Comparison of ENCODE assay signal across 8 cellular contexts in the genomic region with DNA sequence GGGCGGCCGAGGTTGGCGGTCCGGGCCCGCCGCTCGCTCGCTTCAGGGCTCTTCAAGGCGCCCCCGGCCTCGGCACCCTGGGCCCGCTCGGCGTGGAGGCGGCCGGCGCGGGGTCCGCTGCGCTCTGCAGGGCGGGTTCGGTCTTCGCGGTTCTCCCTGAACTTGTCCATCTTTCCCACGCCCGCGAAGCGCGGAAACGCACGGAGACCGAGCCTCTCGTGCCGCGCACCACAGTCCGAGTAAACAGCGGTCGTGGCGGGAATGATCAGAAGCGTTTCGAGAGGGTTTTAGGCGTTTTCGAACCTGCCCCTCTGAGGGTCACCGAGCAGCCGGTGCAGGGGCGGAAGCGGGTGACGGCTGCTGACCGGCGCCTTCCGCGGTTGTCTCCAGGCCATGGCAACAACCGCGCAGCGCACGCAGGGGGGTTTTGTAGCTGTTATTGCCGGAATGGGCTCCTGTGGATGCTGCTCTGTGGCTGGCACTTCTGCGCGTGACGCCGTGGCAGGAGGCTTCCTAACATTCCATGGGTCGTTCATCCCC. TPM values are rescaled to one million over a fixed set of nuclear protein-coding genes. Genes with fewer than 3 reads are reported as not detected.
DNase-seq lines count a peak whose midpoint lies in the region; ATAC-seq and TF ChIP-seq lines count a peak whose summit lies in the region.

No MANE protein-coding gene starts in this region.

- peak overlapping the region in 1 of 2 experiments; percentile 26 for H3K14ac ChIP-seq in mesenchymal stem cell (ENCODE audit: low read length in 2 of 2)

- H3K18ac ChIP-seq in mesenchymal stem cell (ENCODE audit: low read depth in 1 of 2, low read length in 2 of 2), result peak overlapping the region; percentile 55 to 70

- intact Hi-C loops in Caco-2 (cut with micrococcal nuclease; ENCODE audit: unreplicated experiment), result loop anchor here (1.0 to 2.0 kb wide), 4 partner anchors 9 to 64 kb away; a partner anchor contains a TSS
- intact Hi-C loops in uterus (cut with DNase I; ENCODE audit: low total_unique reads), result no loop called here

- no peak for TF ChIP-seq CTCF in Caco-2 (IDR thresholded peaks at IDR 0.05; ENCODE audit: insufficient read depth in 1 of 2, low read depth in 1 of 2, low read length in 1 of 2, severe bottlenecking in 1 of 2, unreplicated experiment in 1 of 2)
- no peak for TF ChIP-seq CTCF in uterus (IDR thresholded peaks at IDR 0.05)

- no peaks in the 10 kb centered on the region for H3K27me3 ChIP-seq in Caco-2 (replicated peaks; ENCODE audit: control insufficient read depth, insufficient read depth, low read length)
- no peaks in the 10 kb centered on the region for H3K27me3 ChIP-seq in mesenchymal stem cell (ENCODE audit: control insufficient read depth in 1 of 2, insufficient read depth in 1 of 2, low read length in 2 of 2)
- H3K27me3 ChIP-seq in uterus, result no peaks in the 10 kb centered on the region

- peak overlapping the region; percentile 30 for H2AFZ ChIP-seq in mesenchymal stem cell (ENCODE audit: low read depth, low read length)

- WGBS in mesenchymal stem cell, result 0% methylated on average over 58 of the region's 62 CpGs

- H2BK5ac ChIP-seq in mesenchymal stem cell (ENCODE audit: low read depth, low read length, poor library complexity, severe bottlenecking), result no peak overlapping the region

- peak overlapping the region; percentile 57 for H4K8ac ChIP-seq in mesenchymal stem cell (ENCODE audit: low read length)

- peak overlapping the region in 1 of 2 experiments; percentile 43 for H2BK12ac ChIP-seq in mesenchymal stem cell (ENCODE audit: low read length in 2 of 2)

- H3K4me1 Mint-ChIP-seq in Caco-2 (ENCODE audit: low read depth, unreplicated experiment), result peaks cover 22% of the 10 kb centered on the region

- peak overlapping the region in 1 of 2 experiments; percentile 6 for H3K23ac ChIP-seq in mesenchymal stem cell (ENCODE audit: low read length in 2 of 2)

- H3K27ac ChIP-seq in mesenchymal stem cell (ENCODE audit: low read length, poor library complexity, severe bottlenecking), result no peak overlapping the region
- H3K27ac ChIP-seq in uterus, result peak overlapping the region; percentile 100

- H3K4me1 ChIP-seq in Caco-2, result peaks cover 22% of the 10 kb centered on the region
- peaks cover 12% of the 10 kb centered on the region for H3K4me1 ChIP-seq in mesenchymal stem cell (ENCODE audit: control insufficient read depth, insufficient read depth, low read depth, low read length)
- peaks cover 0 to 3% of the 10 kb centered on the region in 2 donors for H3K4me1 ChIP-seq in uterus

- H3K4me2 ChIP-seq in mesenchymal stem cell (ENCODE audit: low read length, poor library complexity, severe bottlenecking), result peak overlapping the region; percentile 77

- ATAC-seq in GM21528 (IDR thresholded peaks at IDR 0.05; ENCODE audit: low FRiP score, unreplicated experiment) (peak; percentile 15), GM21447 (IDR thresholded peaks at IDR 0.05; ENCODE audit: unreplicated experiment) (no peak)

- H3K27me3 Mint-ChIP-seq in Caco-2 (ENCODE audit: insufficient read depth, unreplicated experiment), result no peaks in the 10 kb centered on the region

- H3K9me3 ChIP-seq in Caco-2, result no peaks in the 10 kb centered on the region
- no peaks in the 10 kb centered on the region for H3K9me3 ChIP-seq in mesenchymal stem cell (ENCODE audit: control insufficient read depth, low read length)
- H3K9me3 ChIP-seq in uterus, result no peaks in the 10 kb centered on the region

- CTCF ChIA-PET in Caco-2 (lab: Charles Lee), result no interaction called here

- H3K9ac ChIP-seq in mesenchymal stem cell (ENCODE audit: low read length), result peak overlapping the region; percentile 96

- TF ChIP-seq POLR2A in uterus (IDR thresholded peaks at IDR 0.05), result no peak

- H3K36me3 Mint-ChIP-seq in Caco-2 (ENCODE audit: insufficient read depth, unreplicated experiment), result peaks cover 43% of the 10 kb centered on the region

- H3K36me3 ChIP-seq in Caco-2 (ENCODE audit: control insufficient read depth, insufficient read depth, low read length) (0 out of 2 replicates have a peak, but pooled peaks cover 2% of the 10 kb centered on the region), mesenchymal stem cell (ENCODE audit: control insufficient read depth in 1 of 2, insufficient read depth in 2 of 2, low read depth in 1 of 2, low read length in 2 of 2) (peaks cover 35 to 37% of the 10 kb centered on the region in 2 experiments), uterus (no peaks in the 10 kb centered on the region)

- no peak overlapping the region for H2AK5ac ChIP-seq in mesenchymal stem cell (ENCODE audit: low read length, severe bottlenecking)

- BruUV-seq in Caco-2 (replicated peaks; lab: Mats Ljungman, UMichigan), result no TSS peak

- peak overlapping the region; percentile 87 for H3K4me3 Mint-ChIP-seq in Caco-2 (ENCODE audit: unreplicated experiment)

- DNase-seq in Caco-2 (peak in 1 of 2 experiments; percentile 38), RPMI7951 (ENCODE audit: low read depth) (peak; percentile 41), dermis microvascular lymphatic vessel endothelial cell (ENCODE audit: low read depth in 2 of 2) (peak; percentile 89 to 94), mesenchymal stem cell (peak; percentile 65), uterus (no peak), amniotic stem cell (lab: John Stamatoyannopoulos, UW) (no peak)

- peak overlapping the region; percentile 64 for H2BK120ac ChIP-seq in mesenchymal stem cell (ENCODE audit: low read depth, low read length)

- peak overlapping the region; percentile 76 for H3K4me3 ChIP-seq in Caco-2 (ENCODE audit: low read depth, low read length)
- peak overlapping the region; percentile 78 to 95 for H3K4me3 ChIP-seq in mesenchymal stem cell (ENCODE audit: insufficient read depth in 1 of 2, low read depth in 1 of 2, low read length in 2 of 2)
- peak overlapping the region; percentile 72 to 83 for H3K4me3 ChIP-seq in uterus

- peaks cover 7% of the 10 kb centered on the region for H3K9me3 Mint-ChIP-seq in Caco-2 (ENCODE audit: unreplicated experiment)

- no peak overlapping the region for H4K91ac ChIP-seq in mesenchymal stem cell (ENCODE audit: low read length)

- POLR2A ChIA-PET in Caco-2 (lab: Charles Lee), result no interaction called here

- H3K27ac Mint-ChIP-seq in Caco-2 (ENCODE audit: unreplicated experiment), result peak overlapping the region; percentile 80

- peak overlapping the region in 1 of 2 experiments; percentile 24 for H3K4ac ChIP-seq in mesenchymal stem cell (ENCODE audit: low read depth in 1 of 2, low read length in 2 of 2)

- H3K79me1 ChIP-seq in mesenchymal stem cell (replicated peaks; ENCODE audit: low read length, poor library complexity, severe bottlenecking), result peaks cover 17% of the 10 kb centered on the region

- H2BK15ac ChIP-seq in mesenchymal stem cell (ENCODE audit: low read depth, poor library complexity, severe bottlenecking), result peak overlapping the region; percentile 73

RNA-seq across cellular contexts. Expression of a gene that starts 0.4 kb away (rescaled TPM):
- total RNA-seq in Caco-2 (2022) (62.1 and 66.1 TPM in 2 replicates), dermis microvascular lymphatic vessel endothelial cell (56.0 and 123 TPM in 2 replicates), uterus (10 to 100 TPM; 15.3 to 55.5 (median 33.3) TPM)
- total RNA-seq in RPMI7951 (2014; rRNA removed; shearing (Covaris generic)), result 52.4 and 69.7 TPM in 2 replicates
- polyA plus RNA-seq in mesenchymal stem cell (2013, experiment 1 of 2), result 45.9 TPM
- polyA plus RNA-seq in mesenchymal stem cell (2013, experiment 2 of 2), result 44.2 TPM

RNA-seq across cellular contexts. Expression of a gene that starts 8.4 kb away (rescaled TPM):
- total RNA-seq in Caco-2 (2022) (99.6 and 99.9 TPM in 2 replicates), dermis microvascular lymphatic vessel endothelial cell (30.6 and 58.8 TPM in 2 replicates), uterus (10 to 100 TPM; 12.0 to 93.7 (median 32.5) TPM)
- 25.7 and 25.8 TPM in 2 replicates for total RNA-seq in RPMI7951 (2014; rRNA removed; shearing (Covaris generic))
- 40.1 TPM for polyA plus RNA-seq in mesenchymal stem cell (2013, experiment 1 of 2)
- 39.0 TPM for polyA plus RNA-seq in mesenchymal stem cell (2013, experiment 2 of 2)

RNA-seq across cellular contexts. Expression of a gene that starts 40.6 kb away (rescaled TPM):
- total RNA-seq in Caco-2 (2022) (47.2 and 51.2 TPM in 2 replicates), dermis microvascular lymphatic vessel endothelial cell (24.1 and 25.9 TPM in 2 replicates), uterus (10 to 100 TPM; 15.0 to 44.4 (median 24.8) TPM)
- total RNA-seq in RPMI7951 (2014; rRNA removed; shearing (Covaris generic)), result 29.2 and 31.0 TPM in 2 replicates
- polyA plus RNA-seq in mesenchymal stem cell (2013, experiment 1 of 2), result 15.4 TPM
- polyA plus RNA-seq in mesenchymal stem cell (2013, experiment 2 of 2), result 16.0 TPM

RNA-seq across cellular contexts. Expression of a gene that starts 40.8 kb away (rescaled TPM):
- total RNA-seq in Caco-2 (2022) (29.5 and 34.2 TPM in 2 replicates), dermis microvascular lymphatic vessel endothelial cell (6.8 and 15.7 TPM in 2 replicates), uterus (10 to 100 TPM; 15.9 to 53.7 (median 39.8) TPM)
- total RNA-seq in RPMI7951 (2014; rRNA removed; shearing (Covaris generic)), result 2.4 and 3.0 TPM in 2 replicates
- 6.2 TPM for polyA plus RNA-seq in mesenchymal stem cell (2013, experiment 1 of 2)
- 5.8 TPM for polyA plus RNA-seq in mesenchymal stem cell (2013, experiment 2 of 2)

Comparison
In these comparisons a context has a peak if more than half of its experiments do, and no peak if none do; other contexts are left out.
1. DNase-seq: peak in RPMI7951 (single experiment), dermis microvascular lymphatic vessel endothelial cell (2 of 2) and mesenchymal stem cell (single experiment); none in uterus (0 of 2) and amniotic stem cell (single experiment).
2. Peak in every context shown above with its lines, with median percentiles within 50 percentile points of each other: H3K4me3 ChIP-seq.